24 cellular contexts compared by ENCODE assay signal in the genomic region with DNA sequence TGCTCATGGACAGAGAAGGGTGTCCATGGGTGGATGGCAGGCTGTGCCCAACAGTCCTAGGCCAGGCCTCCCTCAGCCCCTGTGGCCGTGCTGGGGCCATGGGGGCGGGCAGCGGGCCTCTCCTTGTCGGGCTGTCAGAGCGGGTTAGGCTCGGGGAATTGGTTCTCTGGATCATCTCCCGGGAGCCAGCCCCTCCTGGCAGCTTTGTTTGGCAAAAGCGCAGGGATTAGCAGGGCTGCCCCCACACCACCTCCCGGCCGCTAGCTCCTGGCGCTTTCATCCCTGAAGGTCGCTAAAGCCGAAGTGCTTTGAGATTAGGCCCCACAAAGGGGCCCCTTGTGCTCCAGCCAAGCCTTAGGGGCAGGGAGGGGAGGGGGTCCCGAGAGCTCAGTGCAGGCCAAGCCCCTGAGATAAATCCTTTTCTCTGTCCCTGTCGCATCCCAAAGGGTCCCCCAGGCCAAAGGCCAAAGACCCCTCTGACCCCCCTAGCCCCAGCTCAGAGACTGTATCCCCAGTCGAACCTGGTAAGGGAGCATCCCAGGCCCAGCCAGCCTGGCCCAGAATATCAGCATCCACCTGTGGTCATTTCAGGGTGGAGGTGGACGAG. TPM values are rescaled to one million over a fixed set of nuclear protein-coding genes. Genes with fewer than 3 reads are reported as not detected.
DNase-seq lines count a peak whose midpoint lies in the region; ATAC-seq and TF ChIP-seq lines count a peak whose summit lies in the region.
"Had no signal": no experiment of that assay in that cellular context is flagged by ENCODE, and none has a peak within 500 bp of the region (broad histone marks: within the 10 kb centered on the region; RNA-seq: fewer than 3 reads in every experiment).

No MANE protein-coding gene starts in this region.

- peak overlapping the region; percentile 14 for H3K14ac ChIP-seq in neuronal stem cell (ENCODE audit: low read length)

- peak overlapping the region; percentile 87 for H2BK15ac ChIP-seq in neuronal stem cell (ENCODE audit: low read length)

- no peak overlapping the region for H4K8ac ChIP-seq in neuronal stem cell (ENCODE audit: low read depth, low read length)

- H3K27ac Mint-ChIP-seq in endodermal cell = no peak overlapping the region
- peak overlapping the region; percentile 36 for H3K27ac Mint-ChIP-seq in stimulated activated effector memory CD8-positive, alpha-beta T cell treated with anti-CD3 and anti-CD28 coated beads, Interleukin-12 subunit alpha, Interleukin-12 subunit beta, amount 100 ng/mL, for 72 hours
- H3K27ac Mint-ChIP-seq: CD4-positive, alpha-beta memory T cell had no signal

- H3K4me1 Mint-ChIP-seq in endodermal cell = peaks cover 41% of the 10 kb centered on the region
- peaks cover 5% of the 10 kb centered on the region for H3K4me1 Mint-ChIP-seq in stimulated activated effector memory CD8-positive, alpha-beta T cell treated with anti-CD3 and anti-CD28 coated beads, Interleukin-12 subunit alpha, Interleukin-12 subunit beta, amount 100 ng/mL, for 72 hours

- TF ChIP-seq CTCF in endodermal cell (conservative IDR thresholded peaks at IDR 0.05) = no peak

- no peak overlapping the region for H3K4ac ChIP-seq in neuronal stem cell (ENCODE audit: low read length)

- intact Hi-C loops in right cardiac atrium (cut with DNase I) = loop anchor here (2.0 to 10.0 kb wide), 3 partner anchors 47 to 245 kb away; no protein-coding TSS in a partner anchor
- intact Hi-C loops in left cardiac atrium (cut with DNase I) = loop anchor here in 1 of 2 donors (5.0 kb wide), 1 partner anchor 47 kb away; no protein-coding TSS in a partner anchor

- peaks cover 93% of the 10 kb centered on the region for H3K27me3 Mint-ChIP-seq in endodermal cell (ENCODE audit: insufficient read depth)

- H2BK5ac ChIP-seq in neuronal stem cell (ENCODE audit: low read length) = peak overlapping the region; percentile 35

- no peaks in the 10 kb centered on the region for H3K36me3 Mint-ChIP-seq in endodermal cell (ENCODE audit: low read depth)
- no peaks in the 10 kb centered on the region for H3K36me3 Mint-ChIP-seq in stimulated activated effector memory CD8-positive, alpha-beta T cell treated with anti-CD3 and anti-CD28 coated beads, Interleukin-12 subunit alpha, Interleukin-12 subunit beta, amount 100 ng/mL, for 72 hours
- H3K36me3 Mint-ChIP-seq: CD4-positive, alpha-beta memory T cell had no signal

- H3K4me3 Mint-ChIP-seq in endodermal cell = no peak overlapping the region
- H3K4me3 Mint-ChIP-seq in stimulated activated effector memory CD8-positive, alpha-beta T cell treated with anti-CD3 and anti-CD28 coated beads, Interleukin-12 subunit alpha, Interleukin-12 subunit beta, amount 100 ng/mL, for 72 hours = no peak overlapping the region
- H3K4me3 Mint-ChIP-seq: CD4-positive, alpha-beta memory T cell had no signal

- H3K23ac ChIP-seq in neuronal stem cell (ENCODE audit: low read depth, low read length, poor library complexity) = peak overlapping the region; percentile 60

- H3K4me3 ChIP-seq in right cardiac atrium (ENCODE audit: low read length) = no peak overlapping the region
- no peak overlapping the region for H3K4me3 ChIP-seq in endodermal cell (ENCODE audit: low read length)
- H3K4me3 ChIP-seq in neuronal stem cell (ENCODE audit: low read length in 2 of 2) = no peak overlapping the region
- H3K4me3 ChIP-seq: BLaER1 treated with 17β-estradiol and CSF1 and Interleukin-3, amounts not matched to agents 10 nM and 100 nM had no signal

- H3K4me2 ChIP-seq in neuronal stem cell (ENCODE audit: insufficient read depth, low read length, poor library complexity, severe bottlenecking) = no peak overlapping the region
- H3K4me2 ChIP-seq: BLaER1 treated with 17β-estradiol and CSF1 and Interleukin-3, amounts not matched to agents 10 nM and 100 nM had no signal

- H2AK5ac ChIP-seq in neuronal stem cell (ENCODE audit: low read depth, low read length) = peak overlapping the region; percentile 72

- H3K9me3 ChIP-seq in right cardiac atrium (ENCODE audit: control insufficient read depth, low read length) (no peaks in the 10 kb centered on the region), endodermal cell (ENCODE audit: control insufficient read depth, low read length) (no peaks in the 10 kb centered on the region), neuronal stem cell (replicated peaks in 1 of 2; ENCODE audit: control insufficient read depth in 2 of 2, insufficient read depth in 1 of 2, low read depth in 1 of 2, low read length in 2 of 2) (peaks cover 0 to 2% of the 10 kb centered on the region in 2 donors)
- H3K9me3 ChIP-seq: BLaER1 treated with 17β-estradiol and CSF1 and Interleukin-3, amounts not matched to agents 10 nM and 100 nM; Caco-2 had no signal

- 39% methylated on average over 17 of the region's 17 CpGs for WGBS in right cardiac atrium
- WGBS in endodermal cell (ENCODE audit: insufficient coverage in 1 of 2, insufficient read length in 1 of 2), 2 experiments = 17 to 33% methylated on average over 3 to 17 of the region's 17 CpGs
- whole genome bisulfite sequencing in neuronal stem cell (ENCODE audit: extremely low coverage in 2 of 2, insufficient read length in 2 of 2, insufficient replicate concordance in 1 of 2), 2 donors = no CpG with 5 or more reads among the region's 17 CpGs

- DNase-seq in right cardiac atrium = peak in 2 of 3 donors; percentile 14 to 43
- no peak for DNase-seq in left cardiac atrium
- DNase-seq in endodermal cell = peak; percentile 65
- DNase-seq in neuronal stem cell (ENCODE audit: low spot score) = no peak
- no peak for DNase-seq in stimulated activated effector memory CD8-positive, alpha-beta T cell treated with anti-CD3 and anti-CD28 coated beads, Interleukin-12 subunit alpha, Interleukin-12 subunit beta, amount 100 ng/mL, for 72 hours (ENCODE audit: low spot score in 2 of 2)
- no peak for DNase-seq in hippocampal formation (lab: John Stamatoyannopoulos, UW)
- DNase-seq in activated gamma-delta T cell treated with Interleukin-2 at 50 U/mL for 16 hours = no peak
- DNase-seq: 8988T; Caco-2; CD4-positive, alpha-beta memory T cell; DMS 273 treated with DMSO at 0.1 percent for 48 hours; DND-41; KBM-7; MM.1S; NCI-H1048; NCI-H1436; NCI-H2029; NCI-H226; NCI-H510A treated with DMSO at 0.1 percent for 48 hours; NCI-H748 treated with DMSO at 0.1 percent for 48 hours had no signal

- ATAC-seq in right cardiac atrium (no peak), left cardiac atrium (no peak), HG02798 (IDR thresholded peaks at IDR 0.05; ENCODE audit: poor library complexity, unreplicated experiment) (no peak)
- ATAC-seq in stimulated activated effector memory CD8-positive, alpha-beta T cell treated with anti-CD3 and anti-CD28 coated beads, Interleukin-12 subunit alpha, Interleukin-12 subunit beta, amount 100 ng/mL, for 72 hours = no peak
- ATAC-seq: Panc1 had no signal

- H4K91ac ChIP-seq in neuronal stem cell (ENCODE audit: low read depth, low read length, poor library complexity) = no peak overlapping the region

- no peak overlapping the region for H2AFZ ChIP-seq in neuronal stem cell (ENCODE audit: low read length)

- no peak overlapping the region for H3K9ac ChIP-seq in endodermal cell (ENCODE audit: extremely low read depth, low read length, poor library complexity, severe bottlenecking)
- H3K9ac ChIP-seq in neuronal stem cell (ENCODE audit: low read depth, low read length, poor library complexity) = no peak overlapping the region
- H3K9ac ChIP-seq: BLaER1 treated with 17β-estradiol and CSF1 and Interleukin-3, amounts not matched to agents 10 nM and 100 nM had no signal

- H3K27ac ChIP-seq in right cardiac atrium (ENCODE audit: low read length) = no peak overlapping the region
- no peak overlapping the region for H3K27ac ChIP-seq in endodermal cell (ENCODE audit: low read depth, low read length)
- H3K27ac ChIP-seq in neuronal stem cell (replicated peaks; ENCODE audit: low read length) = no peak overlapping the region
- H3K27ac ChIP-seq: BLaER1 treated with 17β-estradiol and CSF1 and Interleukin-3, amounts not matched to agents 10 nM and 100 nM; HL-60 had no signal

- H2BK120ac ChIP-seq in neuronal stem cell (ENCODE audit: low read depth, low read length) = no peak overlapping the region

- H3K4me1 ChIP-seq in right cardiac atrium (ENCODE audit: control insufficient read depth, insufficient read depth, low read length) = no peaks in the 10 kb centered on the region
- H3K4me1 ChIP-seq in endodermal cell (ENCODE audit: control insufficient read depth, insufficient read depth, low read length) = peaks cover 21% of the 10 kb centered on the region
- H3K4me1 ChIP-seq in neuronal stem cell (ENCODE audit: control insufficient read depth in 2 of 2, insufficient read depth in 1 of 2, low read depth in 1 of 2, low read length in 2 of 2) = peaks cover 0 to 23% of the 10 kb centered on the region in 2 donors
- H3K4me1 ChIP-seq: Caco-2 had no signal

- H3K18ac ChIP-seq in neuronal stem cell (ENCODE audit: low read length) = peak overlapping the region; percentile 86

- no peaks in the 10 kb centered on the region for H3K9me3 Mint-ChIP-seq in endodermal cell
- no peaks in the 10 kb centered on the region for H3K9me3 Mint-ChIP-seq in stimulated activated effector memory CD8-positive, alpha-beta T cell treated with anti-CD3 and anti-CD28 coated beads, Interleukin-12 subunit alpha, Interleukin-12 subunit beta, amount 100 ng/mL, for 72 hours
- H3K9me3 Mint-ChIP-seq: CD4-positive, alpha-beta memory T cell had no signal

- H3K27me3 ChIP-seq in right cardiac atrium (ENCODE audit: control insufficient read depth, insufficient read depth) (no peaks in the 10 kb centered on the region), endodermal cell (ENCODE audit: control insufficient read depth, insufficient read depth, low read length, poor library complexity, severe bottlenecking) (peaks cover 86% of the 10 kb centered on the region), neuronal stem cell (ENCODE audit: control insufficient read depth in 3 of 3, insufficient read depth in 3 of 3, low read depth in 1 of 3, low read length in 3 of 3) (peaks cover 3 to 98% (median 64%) of the 10 kb centered on the region in 3 experiments)

- H3K36me3 ChIP-seq in endodermal cell (ENCODE audit: control insufficient read depth, insufficient read depth, low read length) (no peaks in the 10 kb centered on the region), neuronal stem cell (replicated peaks in 1 of 2; ENCODE audit: control insufficient read depth in 2 of 2, insufficient read depth in 2 of 2, low read length in 2 of 2) (no peaks in the 10 kb centered on the region)
- H3K36me3 ChIP-seq: BLaER1 treated with 17β-estradiol and CSF1 and Interleukin-3, amounts not matched to agents 10 nM and 100 nM had no signal

- H3K79me1 ChIP-seq in neuronal stem cell (ENCODE audit: low read depth, low read length) = no peaks in the 10 kb centered on the region

- peak overlapping the region; percentile 33 for H2BK12ac ChIP-seq in neuronal stem cell (ENCODE audit: low read length)

RNA-seq across cellular contexts. Expression of a gene that starts 9.8 kb away (rescaled TPM):
- not detected for total RNA-seq in right cardiac atrium
- not detected for polyA plus RNA-seq in right cardiac atrium
- not detected for total RNA-seq in left cardiac atrium
- 10 to 100 TPM in 1 of 2 donors, 1 to 10 TPM in 1; 5.7 to 16.6 TPM for total RNA-seq in endodermal cell
- 3.0 TPM for polyA plus RNA-seq in endodermal cell (2013, experiment 1 of 2)
- polyA plus RNA-seq in endodermal cell (2013, experiment 2 of 2) = 3.4 TPM
- 0.15 TPM for polyA plus RNA-seq in neuronal stem cell (2013, experiment 1 of 2)
- 0.18 TPM for polyA plus RNA-seq in neuronal stem cell (2013, experiment 2 of 2)
- total RNA-seq: CD4-positive, alpha-beta memory T cell had no signal
- polyA plus RNA-seq: CD4-positive, alpha-beta memory T cell had no signal

Comparison
In these comparisons a context has a peak if more than half of its experiments do, and no peak if none do; other contexts are left out.
1. DNase-seq: peak in right cardiac atrium (2 of 3) and endodermal cell (single experiment); none in left cardiac atrium (single experiment), neuronal stem cell (single experiment), stimulated activated effector memory CD8-positive, alpha-beta T cell treated with anti-CD3 and anti-CD28 coated beads, Interleukin-12 subunit alpha, Interleukin-12 subunit beta, amount 100 ng/mL, for 72 hours (0 of 2), hippocampal formation (0 of 2) and activated gamma-delta T cell treated with Interleukin-2 at 50 U/mL for 16 hours (single experiment).
2. RNA of a gene that starts 9.8 kb away (total RNA-seq): 5.7 to 16.6 TPM in endodermal cell; not detected in right cardiac atrium and not detected in left cardiac atrium; every median in the first group is over 4 times any median in the second.